In the genomic region with DNA sequence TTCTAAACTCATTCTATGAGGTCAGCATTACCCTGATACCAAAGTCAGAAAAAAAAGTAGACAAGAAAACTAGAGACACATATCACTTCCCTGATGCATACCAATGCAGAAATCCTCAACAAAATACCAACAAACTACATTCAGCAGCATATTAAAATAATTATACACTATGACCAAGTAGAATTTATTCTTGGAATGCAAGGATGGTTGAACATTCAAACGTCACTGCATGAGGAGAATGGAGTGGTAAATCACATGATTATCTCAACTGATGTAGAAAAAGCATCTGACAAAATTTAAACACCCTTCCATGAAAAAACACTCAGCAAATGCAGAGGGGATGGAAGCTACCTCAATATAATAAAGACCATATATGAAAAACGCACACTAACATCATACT, we compare ENCODE assay signal across 1 cellular context.
TF ChIP-seq lines count a peak whose summit lies in the region.

No MANE protein-coding gene starts in this region.

TF ChIP-seq in A549, 52 proteins besides CTCF, POLR2A, EP300 and RAD21 (continued from another document):
- TF ChIP-seq, protein P1, sequence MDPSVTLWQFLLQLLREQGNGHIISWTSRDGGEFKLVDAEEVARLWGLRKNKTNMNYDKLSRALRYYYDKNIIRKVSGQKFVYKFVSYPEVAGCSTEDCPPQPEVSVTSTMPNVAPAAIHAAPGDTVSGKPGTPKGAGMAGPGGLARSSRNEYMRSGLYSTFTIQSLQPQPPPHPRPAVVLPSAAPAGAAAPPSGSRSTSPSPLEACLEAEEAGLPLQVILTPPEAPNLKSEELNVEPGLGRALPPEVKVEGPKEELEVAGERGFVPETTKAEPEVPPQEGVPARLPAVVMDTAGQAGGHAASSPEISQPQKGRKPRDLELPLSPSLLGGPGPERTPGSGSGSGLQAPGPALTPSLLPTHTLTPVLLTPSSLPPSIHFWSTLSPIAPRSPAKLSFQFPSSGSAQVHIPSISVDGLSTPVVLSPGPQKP (IDR thresholded peaks at IDR 0.05; ENCODE audit: low read depth, low read length): no peak
- TF ChIP-seq CBX2 (IDR thresholded peaks at IDR 0.05; ENCODE audit: borderline replicate concordance, low read depth) (no peak), NFE2L2 (conservative IDR thresholded peaks at IDR 0.05; ENCODE audit: low read length) (no peak), CBX8 (IDR thresholded peaks at IDR 0.05) (no peak), KDM5A (IDR thresholded peaks at IDR 0.05) (no peak), HDAC2 (IDR thresholded peaks at IDR 0.05) (no peak), ESRRA (IDR thresholded peaks at IDR 0.05; ENCODE audit: borderline replicate concordance, low read length) (no peak), SREBF2 (IDR thresholded peaks at IDR 0.05) (no peak), HEYL (CRISPR knock-in tag; IDR thresholded peaks at IDR 0.05) (no peak)
- TF ChIP-seq, protein P2, sequence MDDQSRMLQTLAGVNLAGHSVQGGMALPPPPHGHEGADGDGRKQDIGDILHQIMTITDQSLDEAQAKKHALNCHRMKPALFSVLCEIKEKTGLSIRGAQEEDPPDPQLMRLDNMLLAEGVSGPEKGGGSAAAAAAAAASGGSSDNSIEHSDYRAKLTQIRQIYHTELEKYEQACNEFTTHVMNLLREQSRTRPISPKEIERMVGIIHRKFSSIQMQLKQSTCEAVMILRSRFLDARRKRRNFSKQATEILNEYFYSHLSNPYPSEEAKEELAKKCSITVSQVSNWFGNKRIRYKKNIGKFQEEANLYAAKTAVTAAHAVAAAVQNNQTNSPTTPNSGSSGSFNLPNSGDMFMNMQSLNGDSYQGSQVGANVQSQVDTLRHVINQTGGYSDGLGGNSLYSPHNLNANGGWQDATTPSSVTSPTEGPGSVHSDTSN (IDR thresholded peaks at IDR 0.05): no peak
TF ChIP-seq in A549: peak in this region for 0.
